In the genomic region with DNA sequence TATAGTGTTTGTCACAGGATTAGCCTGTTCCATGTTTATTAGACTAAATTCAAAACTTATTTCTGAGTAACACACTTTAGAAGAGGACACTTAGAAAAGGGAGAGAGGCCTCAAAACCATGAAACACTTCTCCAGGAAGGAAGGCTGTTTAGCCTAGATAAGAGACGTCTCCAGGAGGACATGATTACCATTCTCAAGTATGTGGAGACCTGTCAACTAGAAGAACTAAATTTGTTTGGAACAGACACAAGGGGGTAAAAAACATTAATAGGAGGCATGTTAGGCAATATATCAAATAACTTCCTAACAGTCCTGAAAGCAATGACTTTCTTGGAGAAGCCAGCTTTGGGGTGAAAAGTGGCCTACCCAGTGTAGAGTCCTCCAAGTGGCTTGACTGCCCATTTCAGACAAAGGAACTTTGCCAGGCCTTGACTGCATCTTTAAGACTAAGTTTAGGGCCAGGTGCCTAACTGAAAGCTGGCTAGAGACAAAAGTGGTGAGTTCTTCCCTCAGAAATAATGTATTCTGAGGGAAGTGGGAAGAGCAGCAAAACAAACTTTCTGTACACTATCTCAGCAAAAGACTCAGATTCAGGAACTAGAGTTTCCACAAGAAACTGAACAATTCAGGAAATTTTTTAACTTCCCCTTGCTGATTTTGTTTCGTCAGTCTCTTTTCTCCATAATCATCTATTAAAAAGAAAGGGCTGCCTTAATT, we compare ENCODE assay signal across 1 cellular context.
TF ChIP-seq lines count a peak whose summit lies in the region.

No MANE protein-coding gene starts in this region.

TF ChIP-seq in K562, 482 proteins besides CTCF, POLR2A, EP300 and RAD21 (continues in another document):
- 0 out of 2 replicates have a peak, but pooled peaks have one; percentile 47 for TF ChIP-seq NFRKB (IDR thresholded peaks at IDR 0.05; ENCODE audit: low read depth)
- TF ChIP-seq HSF4 (CRISPR knock-in tag; IDR thresholded peaks at IDR 0.05; ENCODE audit: borderline replicate concordance), result no peak
- TF ChIP-seq ZNF77 (CRISPR knock-in tag; IDR thresholded peaks at IDR 0.05), result no peak
- TF ChIP-seq ZNF76 (CRISPR knock-in tag; IDR thresholded peaks at IDR 0.05; ENCODE audit: borderline replicate concordance), result no peak
- TF ChIP-seq NCOA4 (IDR thresholded peaks at IDR 0.05; ENCODE audit: partially characterized antibody), result no peak
- TF ChIP-seq CBX8 (IDR thresholded peaks at IDR 0.05; ENCODE audit: borderline replicate concordance, extremely low read depth, low read depth, low read length, poor library complexity, severe bottlenecking), result no peak
- TF ChIP-seq RBM15 (IDR thresholded peaks at IDR 0.05; ENCODE audit: insufficient read depth, low read length), result no peak
- no peak for TF ChIP-seq E2F4 (CRISPR knock-in tag; IDR thresholded peaks at IDR 0.05; ENCODE audit: low read depth)
- TF ChIP-seq ZNF23 (CRISPR knock-in tag; IDR thresholded peaks at IDR 0.05), result no peak
- no peak for TF ChIP-seq ZNF217 (CRISPR knock-in tag; IDR thresholded peaks at IDR 0.05)
- no peak for TF ChIP-seq POLR2H (tag; IDR thresholded peaks at IDR 0.05; ENCODE audit: low read depth)
- 0 out of 2 replicates have a peak, but pooled peaks have one; percentile 22 for TF ChIP-seq CC2D1A (IDR thresholded peaks at IDR 0.05)
- no peak for TF ChIP-seq HMG20A (CRISPR knock-in tag; conservative IDR thresholded peaks at IDR 0.05)
- TF ChIP-seq CXXC5 (CRISPR knock-in tag; IDR thresholded peaks at IDR 0.05), result peak; percentile 95
- TF ChIP-seq KLF1 (tag; IDR thresholded peaks at IDR 0.05), result no peak
- peak; percentile 74 for TF ChIP-seq JUND (IDR thresholded peaks at IDR 0.05; ENCODE audit: borderline replicate concordance, low read depth, low read length)
- peak; percentile 69; the same call in 2 of the 3 replicates for TF ChIP-seq JUND (tag; IDR thresholded peaks at IDR 0.05; ENCODE audit: borderline replicate concordance, low read depth, low read length)
- TF ChIP-seq ARID2 (IDR thresholded peaks at IDR 0.05), result no peak
- no peak; the same call in 1 of the 2 replicates for TF ChIP-seq GATAD2B (IDR thresholded peaks at IDR 0.05; ENCODE audit: borderline replicate concordance)
- TF ChIP-seq SPI1 (IDR thresholded peaks at IDR 0.05; ENCODE audit: borderline replicate concordance, low read depth, low read length), result 0 out of 2 replicates have a peak, but pooled peaks have one; percentile 15
- no peak for TF ChIP-seq NKRF (IDR thresholded peaks at IDR 0.05; ENCODE audit: borderline replicate concordance)
- TF ChIP-seq ZNF436 (CRISPR knock-in tag; IDR thresholded peaks at IDR 0.05), result no peak
- no peak for TF ChIP-seq ZNF184 (CRISPR knock-in tag; IDR thresholded peaks at IDR 0.05)
- TF ChIP-seq ZNF316 (IDR thresholded peaks at IDR 0.05), result no peak
- no peak for TF ChIP-seq GABPB2 (CRISPR knock-in tag; conservative IDR thresholded peaks at IDR 0.05)
- TF ChIP-seq GABPA (tag; conservative IDR thresholded peaks at IDR 0.05; ENCODE audit: low read depth), result peak; percentile 24; the same call in 1 of the 2 replicates
- TF ChIP-seq ZFP1 (CRISPR knock-in tag; IDR thresholded peaks at IDR 0.05), result no peak
- no peak for TF ChIP-seq FOXA3 (CRISPR knock-in tag; conservative IDR thresholded peaks at IDR 0.05 in 1 of 2, IDR thresholded peaks at IDR 0.05 in 1 of 2)
- no peak for TF ChIP-seq RBM17 (IDR thresholded peaks at IDR 0.05; ENCODE audit: borderline replicate concordance, low read depth, low read length)
- no peak for TF ChIP-seq TAF7 (tag; IDR thresholded peaks at IDR 0.05)
- TF ChIP-seq FOXK1 (CRISPR knock-in tag; IDR thresholded peaks at IDR 0.05; ENCODE audit: borderline replicate concordance), result no peak
- TF ChIP-seq ESRRA (IDR thresholded peaks at IDR 0.05; ENCODE audit: borderline replicate concordance, low read depth), result no peak
- no peak for TF ChIP-seq ZNF146 (CRISPR knock-in tag; IDR thresholded peaks at IDR 0.05; ENCODE audit: unreplicated experiment)
- TF ChIP-seq, protein P1, sequence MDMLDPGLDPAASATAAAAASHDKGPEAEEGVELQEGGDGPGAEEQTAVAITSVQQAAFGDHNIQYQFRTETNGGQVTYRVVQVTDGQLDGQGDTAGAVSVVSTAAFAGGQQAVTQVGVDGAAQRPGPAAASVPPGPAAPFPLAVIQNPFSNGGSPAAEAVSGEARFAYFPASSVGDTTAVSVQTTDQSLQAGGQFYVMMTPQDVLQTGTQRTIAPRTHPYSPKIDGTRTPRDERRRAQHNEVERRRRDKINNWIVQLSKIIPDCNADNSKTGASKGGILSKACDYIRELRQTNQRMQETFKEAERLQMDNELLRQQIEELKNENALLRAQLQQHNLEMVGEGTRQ (CRISPR knock-in tag; IDR thresholded peaks at IDR 0.05), result no peak
- TF ChIP-seq ZNF407 (IDR thresholded peaks at IDR 0.05; ENCODE audit: low read depth), result no peak
- TF ChIP-seq HOXB6 (CRISPR knock-in tag; IDR thresholded peaks at IDR 0.05; ENCODE audit: borderline replicate concordance), result no peak
- TF ChIP-seq ATF1 (CRISPR knock-in tag; IDR thresholded peaks at IDR 0.05), result no peak
- TF ChIP-seq ATF1 (tag; IDR thresholded peaks at IDR 0.05), result peak; percentile 0; the same call in 1 of the 2 replicates
- no peak for TF ChIP-seq HNRNPL (IDR thresholded peaks at IDR 0.05; ENCODE audit: low read depth, low read length)
- no peak for TF ChIP-seq ZNF134 (CRISPR knock-in tag; conservative IDR thresholded peaks at IDR 0.05)
- TF ChIP-seq, protein P2, sequence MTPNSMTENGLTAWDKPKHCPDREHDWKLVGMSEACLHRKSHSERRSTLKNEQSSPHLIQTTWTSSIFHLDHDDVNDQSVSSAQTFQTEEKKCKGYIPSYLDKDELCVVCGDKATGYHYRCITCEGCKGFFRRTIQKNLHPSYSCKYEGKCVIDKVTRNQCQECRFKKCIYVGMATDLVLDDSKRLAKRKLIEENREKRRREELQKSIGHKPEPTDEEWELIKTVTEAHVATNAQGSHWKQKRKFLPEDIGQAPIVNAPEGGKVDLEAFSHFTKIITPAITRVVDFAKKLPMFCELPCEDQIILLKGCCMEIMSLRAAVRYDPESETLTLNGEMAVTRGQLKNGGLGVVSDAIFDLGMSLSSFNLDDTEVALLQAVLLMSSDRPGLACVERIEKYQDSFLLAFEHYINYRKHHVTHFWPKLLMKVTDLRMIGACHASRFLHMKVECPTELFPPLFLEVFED (CRISPR knock-in tag; conservative IDR thresholded peaks at IDR 0.05), result no peak
- no peak for TF ChIP-seq GMEB1 (CRISPR knock-in tag; IDR thresholded peaks at IDR 0.05)
- no peak for TF ChIP-seq DDX20 (tag; IDR thresholded peaks at IDR 0.05; ENCODE audit: low read depth)
- TF ChIP-seq CBFA2T3 (IDR thresholded peaks at IDR 0.05), result peak; percentile 94
- no peak for TF ChIP-seq MXI1 (IDR thresholded peaks at IDR 0.05; ENCODE audit: low read depth, low read length)
- no peak for TF ChIP-seq ZNF165 (CRISPR knock-in tag; IDR thresholded peaks at IDR 0.05; ENCODE audit: borderline replicate concordance)
- no peak for TF ChIP-seq ZBTB7A (IDR thresholded peaks at IDR 0.05; ENCODE audit: borderline replicate concordance, control insufficient read depth, low read depth, low read length)
- TF ChIP-seq, protein P3, sequence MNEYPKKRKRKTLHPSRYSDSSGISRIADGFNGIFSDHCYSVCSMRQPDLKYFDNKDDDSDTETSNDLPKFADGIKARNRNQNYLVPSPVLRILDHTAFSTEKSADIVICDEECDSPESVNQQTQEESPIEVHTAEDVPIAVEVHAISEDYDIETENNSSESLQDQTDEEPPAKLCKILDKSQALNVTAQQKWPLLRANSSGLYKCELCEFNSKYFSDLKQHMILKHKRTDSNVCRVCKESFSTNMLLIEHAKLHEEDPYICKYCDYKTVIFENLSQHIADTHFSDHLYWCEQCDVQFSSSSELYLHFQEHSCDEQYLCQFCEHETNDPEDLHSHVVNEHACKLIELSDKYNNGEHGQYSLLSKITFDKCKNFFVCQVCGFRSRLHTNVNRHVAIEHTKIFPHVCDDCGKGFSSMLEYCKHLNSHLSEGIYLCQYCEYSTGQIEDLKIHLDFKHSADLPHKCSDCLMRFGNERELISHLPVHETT (CRISPR knock-in tag; conservative IDR thresholded peaks at IDR 0.05 in 1 of 2, IDR thresholded peaks at IDR 0.05 in 1 of 2), result peak in 1 of 2 experiments; percentile 61; a peak in 2 of 4 replicates
- no peak for TF ChIP-seq ZNF354B (CRISPR knock-in tag; IDR thresholded peaks at IDR 0.05)
- no peak for TF ChIP-seq SREBF1 (IDR thresholded peaks at IDR 0.05; ENCODE audit: borderline replicate concordance, low read depth, low read length)
